In the genomic region with DNA sequence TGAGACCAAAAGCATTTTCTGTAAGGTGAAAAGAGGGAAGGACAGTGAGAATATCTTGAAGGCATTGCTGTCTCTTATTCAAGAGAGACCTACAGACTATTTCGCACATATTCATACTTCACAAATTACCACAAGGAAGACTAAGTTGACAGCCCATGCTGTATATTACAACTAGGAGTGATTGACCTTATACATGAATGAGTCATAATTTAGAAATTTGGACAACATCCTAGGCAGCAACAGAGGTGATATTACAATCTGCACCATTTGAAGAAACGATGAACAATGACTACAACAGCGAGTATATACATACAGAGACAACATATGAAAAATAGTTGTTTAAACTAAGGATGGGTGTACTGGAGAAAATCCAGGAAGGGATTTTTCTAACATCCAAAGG, we compare ENCODE assay signal across 27 cellular contexts.
DNase-seq lines count a peak whose midpoint lies in the region; ATAC-seq, FAIRE-seq and TF ChIP-seq lines count a peak whose summit lies in the region.
"Had no signal": no experiment of that assay in that cellular context is flagged by ENCODE, and none has a peak within 500 bp of the region (broad histone marks: within the 10 kb centered on the region; RNA-seq: fewer than 3 reads in every experiment).

No MANE protein-coding gene starts in this region.

- no peak overlapping the region for H3K14ac ChIP-seq in IMR-90 (replicated peaks; ENCODE audit: low read depth, low read length)
- no peak overlapping the region for H3K14ac ChIP-seq in neuronal stem cell (ENCODE audit: low read length)

- no peak overlapping the region for H2BK12ac ChIP-seq in neuronal stem cell (ENCODE audit: low read length)

- H2BK120ac ChIP-seq in IMR-90 (ENCODE audit: low read depth, low read length) (no peak overlapping the region), neuronal stem cell (ENCODE audit: low read depth, low read length) (no peak overlapping the region)

- H3K56ac ChIP-seq in IMR-90 (ENCODE audit: extremely low read depth, insufficient read depth, low read length) = no peak overlapping the region

- no peak for TF ChIP-seq EP300 in A549 (IDR thresholded peaks at IDR 0.05)

- no peak overlapping the region for H2BK5ac ChIP-seq in IMR-90 (ENCODE audit: low read depth, low read length, poor library complexity, severe bottlenecking)
- H2BK5ac ChIP-seq in neuronal stem cell (ENCODE audit: low read length) = no peak overlapping the region

- H3K4me3 ChIP-seq in A549 = no peak overlapping the region
- H3K4me3 ChIP-seq in IMR-90 (ENCODE audit: insufficient read depth, low read depth, low read length) = no peak overlapping the region
- H3K4me3 ChIP-seq in epithelial cell of esophagus (ENCODE audit: low read length) = no peak overlapping the region
- H3K4me3 ChIP-seq in neuronal stem cell (ENCODE audit: low read length in 2 of 2) = no peak overlapping the region
- H3K4me3 ChIP-seq: BLaER1, GM12878, K562 had no signal

- no peak overlapping the region for H2BK20ac ChIP-seq in IMR-90 (ENCODE audit: low read depth, low read length)

- intact Hi-C loops in IMR-90 (cut with micrococcal nuclease) = no loop called here

- no peak overlapping the region for H4K8ac ChIP-seq in IMR-90 (ENCODE audit: low read depth in 2 of 2, low read length in 2 of 2)
- no peak overlapping the region for H4K8ac ChIP-seq in neuronal stem cell (ENCODE audit: low read depth, low read length)

- DNase-seq in A549 (ENCODE audit: low read depth in 1 of 2, low spot score in 1 of 2) = no peak
- peak; percentile 3 for DNase-seq in IMR-90
- peak; percentile 37 for DNase-seq in RPMI7951 (ENCODE audit: low read depth)
- peak; percentile 29 for DNase-seq in epithelial cell of esophagus (ENCODE audit: low read depth)
- no peak for DNase-seq in neuronal stem cell (ENCODE audit: low spot score)
- DNase-seq in MV-4-11 (lab: John Stamatoyannopoulos, UW) = no peak
- DNase-seq: 8988T; CD4-positive, CD25-positive, alpha-beta regulatory T cell; DMS53; GOT3; Kasumi-1; NCI-H1105 treated with DMSO at 0.1 percent for 48 hours; NCI-H146; NCI-H2029; NCI-H510A; NCI-H69; OCI-M1; SHP77; T-helper 1 cell had no signal

- POLR2A ChIA-PET in A549 (lab: Yijun Ruan, JAX) (no interaction called here), IMR-90 (lab: Charles Lee; ENCODE audit: unreplicated experiment) (no interaction called here)

- H2BK15ac ChIP-seq in IMR-90 (ENCODE audit: low read depth, low read length) = no peak overlapping the region
- H2BK15ac ChIP-seq in neuronal stem cell (ENCODE audit: low read length) = no peak overlapping the region

- H3K18ac ChIP-seq in IMR-90 (ENCODE audit: low read depth, low read length) (no peak overlapping the region), neuronal stem cell (ENCODE audit: low read length) (no peak overlapping the region)

- no peak overlapping the region for H3K27ac ChIP-seq in A549
- no peak overlapping the region for H3K27ac ChIP-seq in IMR-90 (ENCODE audit: insufficient read depth, low read length)
- no peak overlapping the region for H3K27ac ChIP-seq in neuronal stem cell (replicated peaks; ENCODE audit: low read length)
- H3K27ac ChIP-seq: BLaER1 had no signal

- no peak for TF ChIP-seq POLR2A in A549 (IDR thresholded peaks at IDR 0.05; ENCODE audit: low read length)
- no peak for TF ChIP-seq POLR2A in IMR-90 (IDR thresholded peaks at IDR 0.05; ENCODE audit: low read depth, low read length)

- TF ChIP-seq RAD21 in A549 (conservative IDR thresholded peaks at IDR 0.05 in 1 of 2, IDR thresholded peaks at IDR 0.05 in 1 of 2) (no peak), IMR-90 (IDR thresholded peaks at IDR 0.05; ENCODE audit: low read length) (no peak)

- dilution Hi-C loops in IMR-90 (cut with HindIII; ENCODE audit: low sequenced_read_pairs, unreplicated experiment) = no loop called here

- no peak overlapping the region for H2AK9ac ChIP-seq in IMR-90 (replicated peaks; ENCODE audit: low read depth, low read length, poor library complexity)

- H3K9me1 ChIP-seq in IMR-90 (ENCODE audit: insufficient read depth, low read length) = no peaks in the 10 kb centered on the region

- H2AK5ac ChIP-seq in IMR-90 (ENCODE audit: low read depth, low read length) (no peak overlapping the region), neuronal stem cell (ENCODE audit: low read depth, low read length) (no peak overlapping the region)

- no peaks in the 10 kb centered on the region for H3K4me1 ChIP-seq in A549
- H3K4me1 ChIP-seq in IMR-90 (ENCODE audit: control insufficient read depth, insufficient read depth, low read length) = no peaks in the 10 kb centered on the region
- no peaks in the 10 kb centered on the region for H3K4me1 ChIP-seq in neuronal stem cell (ENCODE audit: control insufficient read depth in 2 of 2, insufficient read depth in 1 of 2, low read depth in 1 of 2, low read length in 2 of 2)
- H3K4me1 ChIP-seq: BLaER1 had no signal

- H3K36me3 ChIP-seq in IMR-90 (ENCODE audit: control insufficient read depth, insufficient read depth, low read length) (no peaks in the 10 kb centered on the region), neuronal stem cell (replicated peaks in 1 of 2; ENCODE audit: control insufficient read depth in 2 of 2, insufficient read depth in 2 of 2, low read length in 2 of 2) (no peaks in the 10 kb centered on the region)
- H3K36me3 ChIP-seq: BLaER1 had no signal

- TF ChIP-seq CTCF in A549 (IDR thresholded peaks at IDR 0.05) (no peak), IMR-90 (conservative IDR thresholded peaks at IDR 0.05; ENCODE audit: low read depth, low read length) (no peak), epithelial cell of esophagus (IDR thresholded peaks at IDR 0.05; ENCODE audit: insufficient read depth, low read depth, low read length, missing control alignments) (no peak)

- CTCF ChIA-PET in A549 (lab: Yijun Ruan, JAX) = no interaction called here
- CTCF ChIA-PET in IMR-90 (lab: Yijun Ruan, JAX) = no interaction called here

- no TSS peak for BruUV-seq in IMR-90 (replicated peaks; lab: Mats Ljungman, UMichigan)

- no peak overlapping the region for H3K4me2 ChIP-seq in A549
- H3K4me2 ChIP-seq in IMR-90 (ENCODE audit: low read depth, low read length) = no peak overlapping the region
- no peak overlapping the region for H3K4me2 ChIP-seq in neuronal stem cell (ENCODE audit: insufficient read depth, low read length, poor library complexity, severe bottlenecking)
- H3K4me2 ChIP-seq: BLaER1 had no signal

- no peaks in the 10 kb centered on the region for H3K79me1 ChIP-seq in IMR-90 (ENCODE audit: low read depth in 1 of 2, low read length in 2 of 2)
- H3K79me1 ChIP-seq in neuronal stem cell (ENCODE audit: low read depth, low read length) = no peaks in the 10 kb centered on the region

- in situ Hi-C loops in IMR-90 (cut with MboI; ENCODE audit: low sequenced_read_pairs) = no loop called here

- no peak overlapping the region for H4K5ac ChIP-seq in IMR-90 (ENCODE audit: low read depth, low read length)

- H2AFZ ChIP-seq in IMR-90 (replicated peaks; ENCODE audit: low read length, poor library complexity) (no peak overlapping the region), neuronal stem cell (ENCODE audit: low read length) (no peak overlapping the region)

- no peaks in the 10 kb centered on the region for H3K9me3 ChIP-seq in A549
- no peaks in the 10 kb centered on the region for H3K9me3 ChIP-seq in IMR-90 (ENCODE audit: control insufficient read depth, insufficient read depth, low read length)
- no peaks in the 10 kb centered on the region for H3K9me3 ChIP-seq in neuronal stem cell (replicated peaks in 1 of 2; ENCODE audit: control insufficient read depth in 2 of 2, insufficient read depth in 1 of 2, low read depth in 1 of 2, low read length in 2 of 2)
- H3K9me3 ChIP-seq: BLaER1 had no signal

- WGBS in A549 (ENCODE audit: missing lambda C conversion rate) = 17% methylated on average over 3 of the region's 3 CpGs
- WGBS in IMR-90 (ENCODE audit: extremely low coverage in 2 of 2, insufficient read length in 1 of 2), 2 experiments = no CpG with 5 or more reads among the region's 3 CpGs
- WGBS in neuronal stem cell (ENCODE audit: extremely low coverage in 2 of 2, insufficient read length in 2 of 2, insufficient replicate concordance in 1 of 2), 2 donors = no CpG with 5 or more reads among the region's 3 CpGs

- H4K20me1 ChIP-seq in IMR-90 (ENCODE audit: insufficient read depth, low read length) = no peaks in the 10 kb centered on the region
- H4K20me1 ChIP-seq: BLaER1 had no signal

- H3K4ac ChIP-seq in IMR-90 (ENCODE audit: low read depth, low read length) = no peak overlapping the region
- H3K4ac ChIP-seq in neuronal stem cell (ENCODE audit: low read length) = no peak overlapping the region

- FAIRE-seq in A549 (lab: Jason Lieb, UNC) = no peak
- FAIRE-seq: G401.6, GM12878, HepG2, K562 had no signal

- H4K91ac ChIP-seq in IMR-90 (ENCODE audit: insufficient read depth, low read depth, low read length) = no peak overlapping the region
- no peak overlapping the region for H4K91ac ChIP-seq in neuronal stem cell (ENCODE audit: low read depth, low read length, poor library complexity)

- H3K23ac ChIP-seq in IMR-90 (ENCODE audit: low read depth, low read length) = no peak overlapping the region
- H3K23ac ChIP-seq in neuronal stem cell (ENCODE audit: low read depth, low read length, poor library complexity) = no peak overlapping the region

- H3K27me3 ChIP-seq in IMR-90 (ENCODE audit: control insufficient read depth, insufficient read depth, low read length) (no peaks in the 10 kb centered on the region), neuronal stem cell (ENCODE audit: control insufficient read depth in 3 of 3, insufficient read depth in 3 of 3, low read depth in 1 of 3, low read length in 3 of 3) (no peaks in the 10 kb centered on the region)
- H3K27me3 ChIP-seq: BLaER1 had no signal

- ATAC-seq in A549 (no peak), IMR-90 (ENCODE audit: low read depth) (no peak), HG02588 (IDR thresholded peaks at IDR 0.05; ENCODE audit: unreplicated experiment) (no peak), GM21447 (IDR thresholded peaks at IDR 0.05; ENCODE audit: unreplicated experiment) (no peak)
- ATAC-seq: GM12878, HCT116, HepG2, K562 had no signal

- H3K9ac ChIP-seq in IMR-90 (ENCODE audit: low read depth, low read length) (no peak overlapping the region), neuronal stem cell (ENCODE audit: low read depth, low read length, poor library complexity) (no peak overlapping the region)
- H3K9ac ChIP-seq: BLaER1 had no signal

TF ChIP-seq in A549, 52 proteins besides CTCF, POLR2A, EP300 and RAD21 (continues in another document):
- no peak for TF ChIP-seq TFCP2L1 (CRISPR knock-in tag; IDR thresholded peaks at IDR 0.05)
- TF ChIP-seq RNF2 (IDR thresholded peaks at IDR 0.05; ENCODE audit: borderline replicate concordance, low read depth) = no peak
- TF ChIP-seq CBX2 (IDR thresholded peaks at IDR 0.05; ENCODE audit: borderline replicate concordance, low read depth) = no peak
- no peak for TF ChIP-seq FOSL2 (IDR thresholded peaks at IDR 0.05)
- TF ChIP-seq FOSL2 (CRISPR knock-in tag; IDR thresholded peaks at IDR 0.05) = peak; percentile 5; the same call in 1 of the 2 replicates

TF ChIP-seq in IMR-90, 13 proteins besides CTCF, POLR2A, EP300 and RAD21 (continues in another document):
- TF ChIP-seq CHD1 (IDR thresholded peaks at IDR 0.05; ENCODE audit: low read depth, low read length) = no peak

Comparison
In these comparisons a context has a peak if more than half of its experiments do, and no peak if none do; other contexts are left out.
1. DNase-seq: peak in IMR-90 (single experiment), RPMI7951 (single experiment) and epithelial cell of esophagus (single experiment); none in A549 (0 of 2), neuronal stem cell (single experiment) and MV-4-11 (single experiment).